In the genomic region with DNA sequence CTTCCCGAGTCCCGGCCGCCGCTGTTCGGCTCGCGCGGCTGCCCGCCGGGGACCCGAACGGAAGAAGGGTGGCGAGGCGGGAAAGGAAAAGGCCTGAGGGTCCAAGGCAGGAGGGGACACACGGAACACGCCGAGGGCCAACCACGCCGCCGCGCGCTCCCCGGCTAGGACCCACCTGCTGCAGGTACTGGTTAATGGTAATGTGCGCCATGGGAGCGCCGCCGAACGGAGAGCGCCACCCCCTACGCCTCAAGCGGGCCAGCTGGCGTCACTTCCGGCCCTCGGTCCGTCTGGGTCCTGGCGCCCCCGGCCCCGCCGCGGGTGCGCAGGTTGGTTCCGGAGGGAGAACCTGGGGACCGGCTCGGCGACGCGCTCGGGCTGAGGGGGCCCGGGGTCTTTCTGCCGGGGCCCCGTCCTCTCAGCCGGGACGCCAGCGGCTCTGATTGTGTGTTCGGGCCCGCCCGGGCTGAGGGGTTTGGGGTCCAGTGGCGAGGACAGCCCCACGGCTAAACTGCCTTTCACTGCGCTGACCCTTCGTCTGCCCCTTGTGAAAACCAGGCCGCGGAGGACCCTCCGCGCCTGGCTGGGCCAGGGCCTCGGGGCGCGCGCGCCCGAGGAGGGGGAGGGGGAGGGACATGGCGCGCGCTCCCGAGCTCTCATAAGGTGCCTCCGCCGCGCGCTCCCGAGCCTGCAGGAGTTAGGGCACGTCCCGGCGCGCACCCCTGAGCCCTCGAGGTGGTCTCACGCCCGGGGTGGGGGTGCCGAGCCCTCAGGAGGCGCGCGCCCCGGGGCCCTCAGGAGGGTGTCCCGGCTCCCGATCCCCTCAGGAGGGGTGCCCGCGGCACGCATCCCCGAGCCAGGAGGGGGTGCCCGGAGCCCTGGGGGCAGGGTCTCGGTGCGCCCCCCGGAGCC, we compare ENCODE assay signal across 8 cellular contexts. TPM values are rescaled to one million over a fixed set of nuclear protein-coding genes. Genes with fewer than 3 reads are reported as not detected.
DNase-seq lines count a peak whose midpoint lies in the region; ATAC-seq and TF ChIP-seq lines count a peak whose summit lies in the region.

PCID2 (minus strand) TSS at position 246 of the 912 bp plus-strand sequence; CDS start at position 211, 35 bp downstream.

- POLR2A ChIA-PET in AG04450 (lab: Yijun Ruan, JAX): interaction anchor here (0.6 to 2.6 kb wide), 13 partner anchors 9 to 88 kb away, joined by 3 to 18 read pairs (median 4); partner anchors contain the start of genes F10 and LAMP1

- H3K4me3 ChIP-seq in AG04450 (ENCODE audit: low read depth, low read length): peak within 1 kb of the TSS; percentile 95

- no peaks in the 10 kb centered on the region for H3K27me3 ChIP-seq in AG04450 (ENCODE audit: control insufficient read depth, insufficient read depth, low read length)

- DNase-seq in AG04450 (ENCODE audit: low read depth, low spot score): no peak
- peak; percentile 93 for DNase-seq in NCI-H2227 (lab: John Stamatoyannopoulos, UW; ENCODE audit: unreplicated experiment)
- peak; percentile 81 to 84 (median 83) for DNase-seq in activated CD4-positive, CD25-positive, alpha-beta regulatory T cell (lab: John Stamatoyannopoulos, UW)
- DNase-seq in central memory CD4-positive, alpha-beta T cell: peak; percentile 90
- DNase-seq in iris pigment epithelial cell (ENCODE audit: low read depth): peak; percentile 88
- peak; percentile 88 for DNase-seq in stimulated activated CD4-positive, alpha-beta T cell treated with anti-CD3 and anti-CD28 coated beads, Interleukin-12 subunit alpha, Interleukin-12 subunit beta, amount 100 ng/mL, for 4 hours

- ATAC-seq in GM18873 (IDR thresholded peaks at IDR 0.05; ENCODE audit: low FRiP score, unreplicated experiment): peak; percentile 67
- ATAC-seq in HG03135 (IDR thresholded peaks at IDR 0.05; ENCODE audit: unreplicated experiment): peak; percentile 75

- H3K27ac ChIP-seq in AG04450 (ENCODE audit: low read depth, low read length): peak within 1 kb of the TSS; percentile 95

- TF ChIP-seq CTCF in AG04450 (IDR thresholded peaks at IDR 0.05; ENCODE audit: low read depth, low read length): no peak

- CTCF ChIA-PET in AG04450 (lab: Charles Lee): no interaction called here

- H3K9me3 ChIP-seq in AG04450 (ENCODE audit: control insufficient read depth, insufficient read depth, low read length): no peaks in the 10 kb centered on the region; the same call in 1 of the 2 replicates

RNA-seq across cellular contexts. Expression of gene PCID2, which starts in this region (rescaled TPM):
- polyA plus RNA-seq in AG04450 (2011; rRNA removed): 97.2 and 107 TPM in 2 replicates
- polyA minus RNA-seq in AG04450 (2011; rRNA and poly(A)+ RNA removed): 68.0 and 68.6 TPM in 2 replicates
